Comparison of ENCODE assay signal across 24 cellular contexts in the genomic region with DNA sequence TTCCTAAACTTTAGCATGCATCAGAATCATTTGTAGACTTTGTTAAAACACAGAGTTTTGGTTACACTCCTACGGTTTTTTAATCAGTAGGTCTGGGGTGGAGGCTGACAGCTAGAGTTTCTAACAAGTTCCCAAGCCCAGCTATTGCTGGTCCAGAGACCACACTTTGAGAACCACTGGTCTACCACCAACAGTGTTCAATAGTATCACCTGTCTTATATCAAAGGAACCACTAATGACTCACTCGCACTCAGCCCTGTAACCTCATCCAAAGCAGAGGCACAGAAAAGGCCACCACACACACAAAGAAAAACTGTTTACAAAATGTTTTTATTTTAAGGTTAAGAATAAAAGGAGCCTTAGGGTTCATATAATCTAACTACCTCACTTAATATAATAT.
DNase-seq lines count a peak whose midpoint lies in the region; ATAC-seq and TF ChIP-seq lines count a peak whose summit lies in the region.
"Had no signal": no experiment of that assay in that cellular context is flagged by ENCODE, and none has a peak within 500 bp of the region (broad histone marks: within the 10 kb centered on the region; RNA-seq: fewer than 3 reads in every experiment).

No MANE protein-coding gene starts in this region.

- peaks cover 6% of the 10 kb centered on the region for H3F3A ChIP-seq in smooth muscle cell (ENCODE audit: low read depth)

- H3K27ac ChIP-seq in smooth muscle cell (ENCODE audit: low read depth) = no peak overlapping the region
- H3K27ac ChIP-seq: 22Rv1, brain microvascular endothelial cell, gastroesophageal sphincter, SJSA1, transverse colon had no signal

- H3K9me3 ChIP-seq in T-helper 17 cell (ENCODE audit: control insufficient read depth, low read length, poor library complexity, severe bottlenecking) = no peaks in the 10 kb centered on the region
- no peaks in the 10 kb centered on the region for H3K9me3 ChIP-seq in smooth muscle cell (replicated peaks; ENCODE audit: low read depth)
- H3K9me3 ChIP-seq: BE2C, gastroesophageal sphincter, SJSA1, transverse colon had no signal

- H3K4me2 ChIP-seq in smooth muscle cell = no peak overlapping the region

- no peaks in the 10 kb centered on the region for H4K20me1 ChIP-seq in smooth muscle cell (ENCODE audit: low read depth)

- no peaks in the 10 kb centered on the region for H3K36me3 ChIP-seq in smooth muscle cell (ENCODE audit: low read depth)
- H3K36me3 ChIP-seq: BE2C, brain microvascular endothelial cell, gastroesophageal sphincter, SJSA1, transverse colon had no signal

- no peak overlapping the region for H3K4me3 ChIP-seq in smooth muscle cell
- H3K4me3 ChIP-seq: gastroesophageal sphincter, SJSA1, transverse colon had no signal

- no peaks in the 10 kb centered on the region for H3K9me3 Mint-ChIP-seq in central memory CD8-positive, alpha-beta T cell

- no peaks in the 10 kb centered on the region for H3K27me3 ChIP-seq in smooth muscle cell (ENCODE audit: low read depth)
- H3K27me3 ChIP-seq: BE2C, brain microvascular endothelial cell, gastroesophageal sphincter, SJSA1, transverse colon had no signal

- DNase-seq in DMS53 (lab: John Stamatoyannopoulos, UW) (peak; percentile 49), DMS53 treated with DMSO at 0.1 percent for 48 hours (lab: John Stamatoyannopoulos, UW; ENCODE audit: unreplicated experiment) (no peak), Daoy (ENCODE audit: low read depth) (peak; percentile 53), T-helper 17 cell (no peak), smooth muscle cell (lab: John Stamatoyannopoulos, UW; ENCODE audit: unreplicated experiment) (no peak), NCI-H524 treated with DMSO at 0.1 percent for 48 hours (lab: John Stamatoyannopoulos, UW) (no peak)
- DNase-seq in central memory CD8-positive, alpha-beta T cell (ENCODE audit: low spot score in 2 of 2) = no peak
- DNase-seq: activated effector memory CD4-positive, alpha-beta T cell treated with anti-CD3 and anti-CD28 coated beads, Interleukin-2, amount 50 U/mL, for 16 hours; BE2C; brain microvascular endothelial cell; DMS 273 treated with DMSO at 0.1 percent for 48 hours; erythroblast; NCI-H2081; NCI-H69; OCI-M1; transverse colon had no signal

- no peak for TF ChIP-seq CTCF in smooth muscle cell (IDR thresholded peaks at IDR 0.05; ENCODE audit: borderline replicate concordance, insufficient read depth, poor library complexity, severe bottlenecking)

- peaks cover 10% of the 10 kb centered on the region for H3K36me3 Mint-ChIP-seq in T-helper 17 cell (ENCODE audit: low read depth)
- H3K36me3 Mint-ChIP-seq in central memory CD8-positive, alpha-beta T cell (ENCODE audit: insufficient read depth) = peaks cover 3% of the 10 kb centered on the region

- H3K79me2 ChIP-seq in smooth muscle cell (ENCODE audit: low read depth) = no peaks in the 10 kb centered on the region

- no peak overlapping the region for H3K4me3 Mint-ChIP-seq in T-helper 17 cell
- no peak overlapping the region for H3K4me3 Mint-ChIP-seq in central memory CD8-positive, alpha-beta T cell
- H3K4me3 Mint-ChIP-seq: dendritic cell treated with granulocyte-macrophage colony-stimulating factor and Interleukin-4, amounts not matched to agents 40 ng/mL and 50 ng/mL, for 4 days; IgD-negative memory B cell had no signal

- H3K4me1 ChIP-seq in smooth muscle cell (ENCODE audit: low read depth) = no peaks in the 10 kb centered on the region
- H3K4me1 ChIP-seq: BE2C, transverse colon had no signal

- H2AFZ ChIP-seq in smooth muscle cell (ENCODE audit: low read depth) = no peak overlapping the region

- H3K4me1 Mint-ChIP-seq in T-helper 17 cell = peaks cover 16% of the 10 kb centered on the region
- H3K4me1 Mint-ChIP-seq in central memory CD8-positive, alpha-beta T cell = peaks cover 28% of the 10 kb centered on the region

- no peak overlapping the region for H3K9ac ChIP-seq in smooth muscle cell (ENCODE audit: low read depth)

- ATAC-seq in T-helper 17 cell (peak; percentile 46), HG03442 (IDR thresholded peaks at IDR 0.05; ENCODE audit: unreplicated experiment) (no peak)
- peak; percentile 72 for ATAC-seq in central memory CD8-positive, alpha-beta T cell (replicated peaks; ENCODE audit: extremely low read depth, poor library complexity, severe bottlenecking)
- ATAC-seq: gastroesophageal sphincter, left lobe of liver, sciatic nerve had no signal

- no peaks in the 10 kb centered on the region for H3K27me3 Mint-ChIP-seq in T-helper 17 cell
- no peaks in the 10 kb centered on the region for H3K27me3 Mint-ChIP-seq in central memory CD8-positive, alpha-beta T cell
- H3K27me3 Mint-ChIP-seq: IgD-negative memory B cell had no signal

- H3K27ac Mint-ChIP-seq in T-helper 17 cell = no peak overlapping the region
- no peak overlapping the region for H3K27ac Mint-ChIP-seq in central memory CD8-positive, alpha-beta T cell (ENCODE audit: low read depth)
- H3K27ac Mint-ChIP-seq: dendritic cell treated with granulocyte-macrophage colony-stimulating factor and Interleukin-4, amounts not matched to agents 40 ng/mL and 50 ng/mL, for 4 days; IgD-negative memory B cell had no signal

- 84% methylated on average over 2 of the region's 2 CpGs for WGBS in smooth muscle cell (ENCODE audit: low lambda C conversion rate)

Comparison
In these comparisons a context has a peak if more than half of its experiments do, and no peak if none do; other contexts are left out.
1. DNase-seq: peak in DMS53 (single experiment) and Daoy (single experiment); none in DMS53 treated with DMSO at 0.1 percent for 48 hours (single experiment), T-helper 17 cell (0 of 3), central memory CD8-positive, alpha-beta T cell (0 of 2), smooth muscle cell (single experiment) and NCI-H524 treated with DMSO at 0.1 percent for 48 hours (single experiment).